Comparison of ENCODE assay signal across 7 cellular contexts in the genomic region with DNA sequence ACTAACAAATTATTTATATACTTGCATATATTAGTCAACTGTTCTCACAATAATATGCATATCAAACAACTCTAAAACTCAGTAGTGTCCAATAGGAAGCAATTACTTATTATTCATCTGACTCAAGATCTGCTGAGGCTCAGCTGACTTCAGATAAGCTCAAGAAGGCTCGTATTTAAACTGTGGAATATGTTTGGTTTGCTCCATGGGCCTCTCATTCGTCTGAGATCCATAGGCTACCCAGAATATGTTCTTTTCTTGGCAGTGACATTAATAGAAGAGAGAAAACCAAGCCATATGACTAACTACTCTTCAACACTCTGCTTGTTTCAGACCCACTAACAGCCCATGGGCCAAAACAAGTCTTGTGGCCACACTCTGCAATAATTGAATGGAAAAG.
"Had no signal": no experiment of that assay in that cellular context is flagged by ENCODE, and none has a peak within 500 bp of the region (broad histone marks: within the 10 kb centered on the region; RNA-seq: fewer than 3 reads in every experiment).

No MANE protein-coding gene starts in this region.

- H3K4me2 ChIP-seq: KMS-11 had no signal

- ATAC-seq: HepG2, K562 had no signal

- DNase-seq: IMR-90, KBM-7, KG1 had no signal

- H3K4me3 ChIP-seq: K562 had no signal

- H3K27ac ChIP-seq: HL-60, KMS-11 had no signal

- H3K9ac ChIP-seq: KMS-11 had no signal
